15 cellular contexts compared by ENCODE assay signal in the genomic region with DNA sequence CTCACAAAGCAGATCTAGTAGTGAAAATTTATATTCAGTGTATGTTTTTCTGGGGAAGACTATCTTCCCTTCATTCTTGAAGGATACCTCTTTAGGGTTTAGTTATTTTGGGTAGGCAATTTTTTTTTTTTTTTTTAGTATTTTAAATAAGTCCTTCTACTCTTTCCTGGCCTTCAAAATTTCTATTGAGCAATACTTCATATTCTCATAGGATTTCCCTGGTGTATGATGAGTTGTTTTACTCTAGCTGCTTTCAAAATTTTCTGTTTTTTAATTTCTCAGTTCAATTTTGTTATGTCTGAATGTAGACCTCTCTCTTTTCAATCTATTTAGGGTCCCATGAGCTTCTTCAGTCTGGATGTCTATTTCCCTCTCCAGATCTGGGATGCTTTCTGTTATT.
DNase-seq lines count a peak whose midpoint lies in the region; ATAC-seq and TF ChIP-seq lines count a peak whose summit lies in the region.
"Had no signal": no experiment of that assay in that cellular context is flagged by ENCODE, and none has a peak within 500 bp of the region (broad histone marks: within the 10 kb centered on the region; RNA-seq: fewer than 3 reads in every experiment).

No MANE protein-coding gene starts in this region.

- no peak overlapping the region for H2AFZ ChIP-seq in IMR-90 (replicated peaks; ENCODE audit: low read length, poor library complexity)
- H2AFZ ChIP-seq: GM23248 had no signal

- in situ Hi-C loops in IMR-90 (cut with MboI; ENCODE audit: low sequenced_read_pairs), result no loop called here

- DNase-seq in Right ventricle myocardium inferior (ENCODE audit: missing footprints) (no peak), right cardiac atrium (no peak), IMR-90 (no peak), fibroblast of mammary gland (ENCODE audit: low read depth) (peak; percentile 27), sciatic nerve (ENCODE audit: low spot score) (no peak), NCI-H82 treated with DMSO at 0.1 percent for 48 hours (lab: John Stamatoyannopoulos, UW; ENCODE audit: unreplicated experiment) (no peak)
- DNase-seq: AML-193; Caco-2; CD4-positive, alpha-beta T cell; GM23248 had no signal

- H4K8ac ChIP-seq in IMR-90 (ENCODE audit: low read depth in 2 of 2, low read length in 2 of 2), result no peak overlapping the region

- no peak overlapping the region for H3K23ac ChIP-seq in IMR-90 (ENCODE audit: low read depth, low read length)

- no peaks in the 10 kb centered on the region for H3K9me3 ChIP-seq in right cardiac atrium (ENCODE audit: control insufficient read depth, low read length)
- no peaks in the 10 kb centered on the region for H3K9me3 ChIP-seq in IMR-90 (ENCODE audit: control insufficient read depth, insufficient read depth, low read length)
- H3K9me3 ChIP-seq: A549, Caco-2, HAP-1 had no signal

- H3K4me1 ChIP-seq in right cardiac atrium (ENCODE audit: control insufficient read depth, insufficient read depth, low read length), result no peaks in the 10 kb centered on the region
- no peaks in the 10 kb centered on the region for H3K4me1 ChIP-seq in IMR-90 (ENCODE audit: control insufficient read depth, insufficient read depth, low read length)
- H3K4me1 ChIP-seq: A549, Caco-2, HAP-1 had no signal

- POLR2A ChIA-PET in IMR-90 (lab: Charles Lee; ENCODE audit: unreplicated experiment), result no interaction called here

- ATAC-seq in Right ventricle myocardium inferior (peak; percentile 42), right cardiac atrium (no peak), IMR-90 (ENCODE audit: low read depth) (no peak), sciatic nerve (peak; percentile 72), GM21825 (IDR thresholded peaks at IDR 0.05; ENCODE audit: unreplicated experiment) (no peak)
- ATAC-seq: A549 had no signal

- dilution Hi-C loops in IMR-90 (cut with HindIII; ENCODE audit: low sequenced_read_pairs, unreplicated experiment), result no loop called here

- no peak for TF ChIP-seq RAD21 in IMR-90 (IDR thresholded peaks at IDR 0.05; ENCODE audit: low read length)

- no peak overlapping the region for H4K5ac ChIP-seq in IMR-90 (ENCODE audit: low read depth, low read length)

- H4K20me1 ChIP-seq in IMR-90 (ENCODE audit: insufficient read depth, low read length), result no peaks in the 10 kb centered on the region

- H2AK9ac ChIP-seq in IMR-90 (replicated peaks; ENCODE audit: low read depth, low read length, poor library complexity), result no peak overlapping the region

- TF ChIP-seq CTCF in IMR-90 (conservative IDR thresholded peaks at IDR 0.05; ENCODE audit: low read depth, low read length), result no peak
- no peak for TF ChIP-seq CTCF in fibroblast of mammary gland (conservative IDR thresholded peaks at IDR 0.05; ENCODE audit: control insufficient read depth, insufficient read depth, low read depth, low read length)

- H2AK5ac ChIP-seq in IMR-90 (ENCODE audit: low read depth, low read length), result no peak overlapping the region

- no peak overlapping the region for H3K4me3 ChIP-seq in right cardiac atrium (ENCODE audit: low read length)
- H3K4me3 ChIP-seq in IMR-90 (ENCODE audit: insufficient read depth, low read depth, low read length), result no peak overlapping the region
- H3K4me3 ChIP-seq in fibroblast of mammary gland (ENCODE audit: control insufficient read depth, low read depth, low read length), result no peak overlapping the region
- H3K4me3 ChIP-seq: A549, GM23248, HAP-1 had no signal

- no peak overlapping the region for H3K27ac ChIP-seq in right cardiac atrium (ENCODE audit: low read length)
- no peak overlapping the region for H3K27ac ChIP-seq in IMR-90 (ENCODE audit: insufficient read depth, low read length)
- H3K27ac ChIP-seq: 22Rv1, A549, C4-2B, GM23248 had no signal

- no peak overlapping the region for H3K4ac ChIP-seq in IMR-90 (ENCODE audit: low read depth, low read length)

- no peaks in the 10 kb centered on the region for H3K79me1 ChIP-seq in IMR-90 (ENCODE audit: low read depth in 1 of 2, low read length in 2 of 2)

- H3K56ac ChIP-seq in IMR-90 (ENCODE audit: extremely low read depth, insufficient read depth, low read length), result no peak overlapping the region

- CTCF ChIA-PET in IMR-90 (lab: Yijun Ruan, JAX), result no interaction called here

- no peak overlapping the region for H2BK5ac ChIP-seq in IMR-90 (ENCODE audit: low read depth, low read length, poor library complexity, severe bottlenecking)

- peaks cover 3% of the 10 kb centered on the region; the same call in 1 of the 2 replicates for H3K9me1 ChIP-seq in IMR-90 (ENCODE audit: insufficient read depth, low read length)

- H2BK120ac ChIP-seq in IMR-90 (ENCODE audit: low read depth, low read length), result no peak overlapping the region

- H3K27me3 ChIP-seq in right cardiac atrium (ENCODE audit: control insufficient read depth, insufficient read depth) (no peaks in the 10 kb centered on the region), IMR-90 (ENCODE audit: control insufficient read depth, insufficient read depth, low read length) (no peaks in the 10 kb centered on the region)

- no peak overlapping the region for H3K4me2 ChIP-seq in IMR-90 (ENCODE audit: low read depth, low read length)
- H3K4me2 ChIP-seq: A549 had no signal

- BruUV-seq in IMR-90 (replicated peaks; lab: Mats Ljungman, UMichigan), result no TSS peak

- no peak overlapping the region for H3K14ac ChIP-seq in IMR-90 (replicated peaks; ENCODE audit: low read depth, low read length)

- H2BK20ac ChIP-seq in IMR-90 (ENCODE audit: low read depth, low read length), result no peak overlapping the region

- TF ChIP-seq POLR2A in IMR-90 (IDR thresholded peaks at IDR 0.05; ENCODE audit: low read depth, low read length), result no peak

- no peak overlapping the region for H3K9ac ChIP-seq in IMR-90 (ENCODE audit: low read depth, low read length)
- H3K9ac ChIP-seq: GM23248 had no signal

- no peak overlapping the region for H2BK15ac ChIP-seq in IMR-90 (ENCODE audit: low read depth, low read length)

- no peaks in the 10 kb centered on the region for H3K36me3 ChIP-seq in IMR-90 (ENCODE audit: control insufficient read depth, insufficient read depth, low read length)
- H3K36me3 ChIP-seq: HAP-1 had no signal

- intact Hi-C loops in Right ventricle myocardium inferior (cut with DNase I), result loop anchor here (5.0 kb wide), 2 partner anchors 123 to 258 kb away; no protein-coding TSS in a partner anchor
- intact Hi-C loops in right cardiac atrium (cut with DNase I), result loop anchor here (5.0 to 10.0 kb wide), 5 partner anchors 103 to 263 kb away; no protein-coding TSS in a partner anchor
- intact Hi-C loops in IMR-90 (cut with micrococcal nuclease), result no loop called here
- intact Hi-C loops in sciatic nerve (cut with DNase I), result loop anchor here (5.0 kb wide), 1 partner anchor 108 kb away; no protein-coding TSS in a partner anchor

- H3K18ac ChIP-seq in IMR-90 (ENCODE audit: low read depth, low read length), result no peak overlapping the region

- H4K91ac ChIP-seq in IMR-90 (ENCODE audit: insufficient read depth, low read depth, low read length), result no peak overlapping the region

TF ChIP-seq in IMR-90, 13 proteins besides CTCF, POLR2A, EP300 and RAD21:
- TF ChIP-seq SMC3 (IDR thresholded peaks at IDR 0.05; ENCODE audit: low read depth, low read length) (no peak), CEBPB (IDR thresholded peaks at IDR 0.05; ENCODE audit: low read depth, low read length) (0 out of 2 replicates have a peak, but pooled peaks have one; percentile 19), RFX5 (IDR thresholded peaks at IDR 0.05; ENCODE audit: low read depth, low read length) (no peak), NFE2L2 (IDR thresholded peaks at IDR 0.05; ENCODE audit: low read depth, low read length) (no peak), MAZ (IDR thresholded peaks at IDR 0.05; ENCODE audit: borderline replicate concordance, low read depth, low read length) (no peak)
- TF ChIP-seq, protein P1, sequence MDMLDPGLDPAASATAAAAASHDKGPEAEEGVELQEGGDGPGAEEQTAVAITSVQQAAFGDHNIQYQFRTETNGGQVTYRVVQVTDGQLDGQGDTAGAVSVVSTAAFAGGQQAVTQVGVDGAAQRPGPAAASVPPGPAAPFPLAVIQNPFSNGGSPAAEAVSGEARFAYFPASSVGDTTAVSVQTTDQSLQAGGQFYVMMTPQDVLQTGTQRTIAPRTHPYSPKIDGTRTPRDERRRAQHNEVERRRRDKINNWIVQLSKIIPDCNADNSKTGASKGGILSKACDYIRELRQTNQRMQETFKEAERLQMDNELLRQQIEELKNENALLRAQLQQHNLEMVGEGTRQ (IDR thresholded peaks at IDR 0.05; ENCODE audit: low read depth, low read length), result no peak

Comparison
In these comparisons a context has a peak if more than half of its experiments do, and no peak if none do; other contexts are left out.
1. ATAC-seq: peak in Right ventricle myocardium inferior (single experiment) and sciatic nerve (single experiment); none in right cardiac atrium (0 of 2), IMR-90 (single experiment) and GM21825 (single experiment).